In genomic region chr1:57146100-57146499, GRCh38 we compare ENCODE assay signal across 39 cellular contexts.
"Had no signal": no experiment of that assay in that cellular context is flagged by ENCODE, and none has a peak within 500 bp of the region (broad histone marks: within the 10 kb centered on the region; RNA-seq: fewer than 3 reads in every experiment).

No MANE protein-coding gene starts in this region.

- H3K27me3 ChIP-seq: brain microvascular endothelial cell, cardiac muscle cell, Peyer's patch, SJSA1 had no signal

- H3K9me3 Mint-ChIP-seq: activated CD4-positive, alpha-beta T cell treated with anti-CD3 and anti-CD28 coated beads, Interleukin-2, amount 10 ng/mL, durations not matched to agents 24 days and 14 days; activated CD8-positive, alpha-beta T cell treated with anti-CD3 and anti-CD28 coated beads for 36 hours; activated naive CD8-positive, alpha-beta T cell treated with anti-CD3 and anti-CD28 coated beads for 36 hours; activated T-cell treated with anti-CD3 and anti-CD28 coated beads, Interleukin-2, amount 50 U/mL, for 72 hours; activated T-helper 17 cell treated with anti-CD3 and anti-CD28 coated beads, Interleukin-2, amount 50 U/mL, for 72 hours; central memory CD8-positive, alpha-beta T cell had no signal

- H3K27me3 Mint-ChIP-seq: activated CD4-positive, alpha-beta T cell treated with anti-CD3 and anti-CD28 coated beads, Interleukin-2, amount 10 ng/mL, durations not matched to agents 24 days and 14 days; activated CD8-positive, alpha-beta T cell treated with anti-CD3 and anti-CD28 coated beads for 36 hours; activated naive CD8-positive, alpha-beta T cell treated with anti-CD3 and anti-CD28 coated beads for 36 hours; activated T-helper 17 cell treated with anti-CD3 and anti-CD28 coated beads, Interleukin-2, amount 50 U/mL, for 72 hours had no signal

- H3K4me3 Mint-ChIP-seq: activated CD4-positive, alpha-beta T cell treated with anti-CD3 and anti-CD28 coated beads, Interleukin-2, amount 10 ng/mL, durations not matched to agents 24 days and 14 days; activated CD8-positive, alpha-beta T cell treated with anti-CD3 and anti-CD28 coated beads for 36 hours; activated naive CD8-positive, alpha-beta T cell treated with anti-CD3 and anti-CD28 coated beads for 36 hours; activated T-cell treated with anti-CD3 and anti-CD28 coated beads, Interleukin-2, amount 50 U/mL, for 72 hours; activated T-helper 17 cell treated with anti-CD3 and anti-CD28 coated beads, Interleukin-2, amount 50 U/mL, for 72 hours; central memory CD8-positive, alpha-beta T cell had no signal

- ATAC-seq: activated CD8-positive, alpha-beta T cell treated with anti-CD3 and anti-CD28 coated beads for 36 hours; activated T-cell treated with anti-CD3 and anti-CD28 coated beads, Interleukin-2, amount 50 U/mL, for 72 hours; activated T-helper 17 cell treated with anti-CD3 and anti-CD28 coated beads, Interleukin-2, amount 50 U/mL, for 72 hours; PC-3 had no signal

- H3K4me1 Mint-ChIP-seq: activated CD4-positive, alpha-beta T cell treated with anti-CD3 and anti-CD28 coated beads, Interleukin-2, amount 10 ng/mL, durations not matched to agents 24 days and 14 days; activated naive CD8-positive, alpha-beta T cell treated with anti-CD3 and anti-CD28 coated beads for 36 hours; activated T-helper 17 cell treated with anti-CD3 and anti-CD28 coated beads, Interleukin-2, amount 50 U/mL, for 72 hours; central memory CD8-positive, alpha-beta T cell had no signal

- H3K27ac ChIP-seq: brain microvascular endothelial cell, cardiac muscle cell, Peyer's patch, SJSA1, WERI-Rb-1 had no signal

- H3K4me3 ChIP-seq: cardiac muscle cell, Peyer's patch, SJSA1 had no signal

- H3K36me3 Mint-ChIP-seq: activated naive CD8-positive, alpha-beta T cell treated with anti-CD3 and anti-CD28 coated beads for 36 hours had no signal

- H3K4me1 ChIP-seq: Peyer's patch, SJSA1 had no signal

- H3K9me3 ChIP-seq: Peyer's patch, SJSA1 had no signal

- DNase-seq: activated CD4-positive, alpha-beta T cell treated with anti-CD3 and anti-CD28 coated beads for 1 hour; activated CD4-positive, alpha-beta T cell treated with anti-CD3 and anti-CD28 coated beads, Interleukin-2, amount 10 ng/mL, durations not matched to agents 24 days and 14 days; activated CD4-positive, alpha-beta T cell treated with anti-CD3 and anti-CD28 coated beads, Interleukin-2, amount 50 U/mL, for 4 hours; activated CD4-positive, CD25-positive, alpha-beta regulatory T cell; activated CD8-positive, alpha-beta T cell treated with anti-CD3 and anti-CD28 coated beads for 36 hours; activated effector memory CD4-positive, alpha-beta T cell treated with anti-CD3 and anti-CD28 coated beads, Interleukin-2, amount 50 U/mL, for 16 hours; activated naive CD4-positive, alpha-beta T cell; activated naive CD4-positive, alpha-beta T cell treated with anti-CD3 and anti-CD28 coated beads, Interleukin-2, amount 50 U/mL, for 16 hours; activated naive CD8-positive, alpha-beta T cell treated with anti-CD3 and anti-CD28 coated beads for 36 hours; activated T-cell treated with anti-CD3 and anti-CD28 coated beads, Interleukin-2, amount 50 U/mL, for 1 hour; activated T-cell treated with anti-CD3 and anti-CD28 coated beads, Interleukin-2, amount 50 U/mL, for 72 hours; amniotic stem cell; aorta; brain microvascular endothelial cell; Karpas-422; KBM-7; NCI-H1436; NCI-H1694; NCI-H1930; NCI-H2081 treated with DMSO at 0.1 percent for 48 hours; NCI-H226; NCI-H446 treated with DMSO at 0.1 percent for 48 hours; NCI-H524; NCI-H69; NCI-H82; NK-92 treated with Interleukin-12 subunit alpha and Interleukin-12 subunit beta, amount 100 ng/mL, for 24 hours; PC-3; Peyer's patch; RPMI8226; SHP77 treated with DMSO at 0.1 percent for 48 hours; SW 1271; T-helper 1 cell; T-helper 2 cell; T1000; WERI-Rb-1 had no signal

- H3K27ac Mint-ChIP-seq: activated CD4-positive, alpha-beta T cell treated with anti-CD3 and anti-CD28 coated beads, Interleukin-2, amount 10 ng/mL, durations not matched to agents 24 days and 14 days; activated CD8-positive, alpha-beta T cell treated with anti-CD3 and anti-CD28 coated beads for 36 hours; activated naive CD8-positive, alpha-beta T cell treated with anti-CD3 and anti-CD28 coated beads for 36 hours; activated T-cell treated with anti-CD3 and anti-CD28 coated beads, Interleukin-2, amount 50 U/mL, for 72 hours; activated T-helper 17 cell treated with anti-CD3 and anti-CD28 coated beads, Interleukin-2, amount 50 U/mL, for 72 hours had no signal

- H3K36me3 ChIP-seq: brain microvascular endothelial cell, cardiac muscle cell, SJSA1, WERI-Rb-1 had no signal
